ENCODE assay signal across 15 cellular contexts in genomic region chr16:47774661-47775060, GRCh38.
DNase-seq lines count a peak whose midpoint lies in the region; ATAC-seq, FAIRE-seq and TF ChIP-seq lines count a peak whose summit lies in the region.
"Had no signal": no experiment of that assay in that cellular context is flagged by ENCODE, and none has a peak within 500 bp of the region (broad histone marks: within the 10 kb centered on the region; RNA-seq: fewer than 3 reads in every experiment).

No MANE protein-coding gene starts in this region.

- no peak for TF ChIP-seq POLR2A in H54 (IDR thresholded peaks at IDR 0.05; ENCODE audit: low read depth, low read length)

- peaks cover 2% of the 10 kb centered on the region for H3K4me1 ChIP-seq in A673 (ENCODE audit: insufficient read depth, low read length, poor library complexity, severe bottlenecking)
- no peaks in the 10 kb centered on the region for H3K4me1 ChIP-seq in foreskin keratinocyte
- H3K4me1 ChIP-seq: pancreas had no signal

- POLR2A ChIA-PET in A673 (lab: Charles Lee; ENCODE audit: low non-redundant PET), result no interaction called here

- CTCF ChIA-PET in A673 (lab: Charles Lee), result no interaction called here

- H3K36me3 ChIP-seq in A673 (ENCODE audit: insufficient read depth, low read length, poor library complexity, severe bottlenecking), result no peaks in the 10 kb centered on the region
- H3K36me3 ChIP-seq: pancreas had no signal

- H3K4me3 ChIP-seq in A673 (ENCODE audit: low read depth, low read length, poor library complexity, severe bottlenecking), result no peak overlapping the region
- H3K4me3 ChIP-seq: lung, pancreas had no signal

- TF ChIP-seq CTCF in A673 (conservative IDR thresholded peaks at IDR 0.05; ENCODE audit: low read depth, low read length) (no peak), foreskin keratinocyte (conservative IDR thresholded peaks at IDR 0.05) (peak; percentile 21)

- BruUV-seq in A673 (replicated peaks; lab: Mats Ljungman, UMichigan), result no TSS peak

- DNase-seq in A673 (ENCODE audit: low spot score) (peak; percentile 4), H54 (ENCODE audit: insufficient read length, low spot score) (no peak), UCSD-AML1 (lab: John Stamatoyannopoulos, UW; ENCODE audit: unreplicated experiment) (peak; percentile 20), foreskin keratinocyte (peak; percentile 13 to 34), NCI-H1105 (lab: John Stamatoyannopoulos, UW) (no peak)
- no peak for DNase-seq in activated CD4-positive, alpha-beta T cell treated with anti-CD3 and anti-CD28 coated beads, Interleukin-2, amount 50 U/mL, for 4 hours
- DNase-seq: activated CD4-positive, alpha-beta T cell treated with anti-CD3 and anti-CD28 coated beads, Interleukin-2, amount 10 ng/mL, durations not matched to agents 7 days and 5 days; activated effector memory CD4-positive, alpha-beta T cell treated with anti-CD3 and anti-CD28 coated beads, Interleukin-2, amount 50 U/mL, for 16 hours; C1 segment of cervical spinal cord; pancreas; stimulated activated CD4-positive, alpha-beta T cell treated with anti-CD3 and anti-CD28 coated beads, Interleukin-1b, Interleukin-23, amount 100 ng/mL, for 48 hours had no signal

- no peaks in the 10 kb centered on the region for H3K9me3 ChIP-seq in A673 (ENCODE audit: low read depth, low read length, poor library complexity, severe bottlenecking)
- H3K9me3 ChIP-seq: pancreas had no signal

- H3K27me3 ChIP-seq in A673 (replicated peaks; ENCODE audit: insufficient read depth, low read depth, low read length, poor library complexity) (no peaks in the 10 kb centered on the region), foreskin keratinocyte (peaks cover 2% of the 10 kb centered on the region)
- H3K27me3 ChIP-seq: pancreas had no signal

- no peak overlapping the region for H3K27ac ChIP-seq in A673 (ENCODE audit: low read depth, low read length, poor library complexity, severe bottlenecking)
- no peak overlapping the region for H3K27ac ChIP-seq in foreskin keratinocyte
- H3K27ac ChIP-seq: pancreas had no signal

- no peak for ATAC-seq in foreskin keratinocyte
- ATAC-seq in GM19328 (IDR thresholded peaks at IDR 0.05; ENCODE audit: unreplicated experiment), result no peak
- ATAC-seq in GM21423 (IDR thresholded peaks at IDR 0.05; ENCODE audit: unreplicated experiment), result no peak
- ATAC-seq: pancreas; stimulated activated memory B cell treated with anti-CD40 and anti-IgM and Interleukin-4, amounts not matched to agents 10 μg/mL and 1 μg/mL and 100 μg/mL, for 72 hours had no signal

- FAIRE-seq in H54 (lab: Jason Lieb, UNC), result peak; percentile 75
- FAIRE-seq: pancreas had no signal

- intact Hi-C loops in A673 (cut with micrococcal nuclease; ENCODE audit: unreplicated experiment), result no loop called here

Comparison
In these comparisons a context has a peak if more than half of its experiments do, and no peak if none do; other contexts are left out.
1. DNase-seq: peak in A673 (single experiment), UCSD-AML1 (single experiment) and foreskin keratinocyte (2 of 2); none in H54 (single experiment), activated CD4-positive, alpha-beta T cell treated with anti-CD3 and anti-CD28 coated beads, Interleukin-2, amount 50 U/mL, for 4 hours (0 of 2) and NCI-H1105 (single experiment).